Comparison of ENCODE assay signal across 21 cellular contexts in genomic region chr5:139597134-139597533, GRCh38. TPM values are rescaled to one million over a fixed set of nuclear protein-coding genes. Genes with fewer than 3 reads are reported as not detected.
DNase-seq lines count a peak whose midpoint lies in the region; ATAC-seq and TF ChIP-seq lines count a peak whose summit lies in the region.
"Had no signal": no experiment of that assay in that cellular context is flagged by ENCODE, and none has a peak within 500 bp of the region (broad histone marks: within the 10 kb centered on the region; RNA-seq: fewer than 3 reads in every experiment).

No MANE protein-coding gene starts in this region.

- DNase-seq in heart left ventricle (no peak), Right ventricle myocardium superior (no peak), activated B cell treated with CpG ODN at 0.5 μM for 24 hours (no peak), naive B cell (no peak), KG1 (lab: John Stamatoyannopoulos, UW) (no peak), DMS 273 (lab: John Stamatoyannopoulos, UW; ENCODE audit: unreplicated experiment) (no peak)
- no peak for DNase-seq in effector CD4-positive, alpha-beta T cell
- DNase-seq: activated CD4-positive, CD25-positive, alpha-beta regulatory T cell; MG63; NCI-H1436; NCI-H524; psoas muscle; small intestine; stimulated activated CD4-positive, alpha-beta T cell treated with anti-CD3 and anti-CD28 coated beads, Interleukin-4, amount 100 ng/mL, for 1 hour; upper lobe of left lung had no signal

- H3K36me3 Mint-ChIP-seq in activated B cell treated with CpG ODN at 0.5 μM for 24 hours (ENCODE audit: low read depth) (peaks cover 26% of the 10 kb centered on the region), naive B cell (peaks cover 0 to 3% of the 10 kb centered on the region in 2 donors)

- CTCF ChIA-PET in HEK293 (lab: Yijun Ruan, JAX) = interaction anchor here (0.6 kb wide), 2 partner anchors 113 to 383 kb away, joined by 5 to 6 read pairs; no protein-coding TSS in a partner anchor
- CTCF ChIA-PET in activated B cell treated with CpG ODN at 0.5 μM for 24 hours (lab: Charles Lee) = interaction anchor here (0.7 kb wide), 1 partner anchor 95 kb away, joined by 3 read pairs; no protein-coding TSS in a partner anchor

- intact Hi-C loops in heart left ventricle (cut with DNase I) (no loop called here), Right ventricle myocardium superior (cut with DNase I) (no loop called here), activated B cell treated with CpG ODN at 0.5 μM for 24 hours (cut with micrococcal nuclease) (no loop called here)

- ATAC-seq in heart left ventricle = peak in 3 of 4 donors; percentile 22 to 69 (median 32)
- ATAC-seq in Right ventricle myocardium superior (ENCODE audit: poor library complexity) = no peak
- ATAC-seq in activated B cell treated with CpG ODN at 0.5 μM for 24 hours (ENCODE audit: low read depth) = no peak
- ATAC-seq in naive B cell (ENCODE audit: low read depth in 2 of 2) = no peak
- ATAC-seq: psoas muscle, Right ventricle myocardium inferior had no signal

- no peak for TF ChIP-seq POLR2A in heart left ventricle (IDR thresholded peaks at IDR 0.05)

- no peaks in the 10 kb centered on the region for H3K27me3 ChIP-seq in heart left ventricle
- H3K27me3 ChIP-seq: breast epithelium, MG63, neural progenitor cell, upper lobe of left lung had no signal

- no peak overlapping the region for H3K4me3 ChIP-seq in heart left ventricle
- no peak overlapping the region for H3K4me3 ChIP-seq in HEK293 (ENCODE audit: low read depth, low read length)
- H3K4me3 ChIP-seq: breast epithelium, HAP-1, MG63, neural progenitor cell, psoas muscle, upper lobe of left lung had no signal

- H3K4me1 Mint-ChIP-seq in activated B cell treated with CpG ODN at 0.5 μM for 24 hours (peaks cover 50% of the 10 kb centered on the region), naive B cell (peaks cover 13 to 54% (median 38%) of the 10 kb centered on the region in 3 donors)

- H3K27ac Mint-ChIP-seq in activated B cell treated with CpG ODN at 0.5 μM for 24 hours (peak overlapping the region; percentile 46), naive B cell (peak overlapping the region in 5 of 6 donors; percentile 1 to 75 (median 8))
- H3K27ac Mint-ChIP-seq: dendritic cell treated with granulocyte-macrophage colony-stimulating factor and Interleukin-4, amounts not matched to agents 40 ng/mL and 50 ng/mL, for 4 days; neural progenitor cell had no signal

- H3K4me3 Mint-ChIP-seq in activated B cell treated with CpG ODN at 0.5 μM for 24 hours = no peak overlapping the region
- peak overlapping the region in 2 of 8 donors; percentile 1 to 7 for H3K4me3 Mint-ChIP-seq in naive B cell
- H3K4me3 Mint-ChIP-seq: dendritic cell treated with granulocyte-macrophage colony-stimulating factor and Interleukin-4, amounts not matched to agents 40 ng/mL and 50 ng/mL, for 4 days; neural progenitor cell had no signal

- H3K4me1 ChIP-seq in heart left ventricle (peaks cover 0 to 33% (median 15%) of the 10 kb centered on the region in 12 donors), HEK293 (ENCODE audit: control insufficient read depth, insufficient read depth, low read length) (no peaks in the 10 kb centered on the region)
- H3K4me1 ChIP-seq: breast epithelium, neural progenitor cell had no signal

- H3K9me3 Mint-ChIP-seq in activated B cell treated with CpG ODN at 0.5 μM for 24 hours (no peaks in the 10 kb centered on the region), naive B cell (no peaks in the 10 kb centered on the region)
- H3K9me3 Mint-ChIP-seq: dendritic cell treated with granulocyte-macrophage colony-stimulating factor and Interleukin-4, amounts not matched to agents 40 ng/mL and 50 ng/mL, for 4 days had no signal

- H3K27ac ChIP-seq in heart left ventricle = peak overlapping the region in 3 of 12 donors; percentile 20 to 44 (median 35)
- H3K27ac ChIP-seq in HEK293 (ENCODE audit: extremely low read depth, low read depth, low read length) = no peak overlapping the region
- H3K27ac ChIP-seq: breast epithelium, neural progenitor cell, psoas muscle, upper lobe of left lung had no signal

- POLR2A ChIA-PET in HEK293 (lab: Yijun Ruan, JAX) (no interaction called here), activated B cell treated with CpG ODN at 0.5 μM for 24 hours (lab: Charles Lee) (no interaction called here)

- H3K36me3 ChIP-seq in heart left ventricle (peaks cover 0 to 21% (median 20%) of the 10 kb centered on the region in 9 donors), HEK293 (ENCODE audit: control insufficient read depth in 2 of 2, insufficient read depth in 1 of 2, low read length in 2 of 2) (peaks cover 23 to 29% of the 10 kb centered on the region in 2 experiments; a peak in 2 of 3 replicates)
- H3K36me3 ChIP-seq: breast epithelium, neural progenitor cell had no signal

- H3K27me3 Mint-ChIP-seq in activated B cell treated with CpG ODN at 0.5 μM for 24 hours (no peaks in the 10 kb centered on the region), naive B cell (no peaks in the 10 kb centered on the region)
- H3K27me3 Mint-ChIP-seq: dendritic cell treated with granulocyte-macrophage colony-stimulating factor and Interleukin-4, amounts not matched to agents 40 ng/mL and 50 ng/mL, for 4 days had no signal

- H3K9me3 ChIP-seq in heart left ventricle (peaks cover 0 to 9% (median 0%) of the 10 kb centered on the region in 12 donors), HEK293 (ENCODE audit: control insufficient read depth, insufficient read depth, low read depth, low read length) (no peaks in the 10 kb centered on the region)
- H3K9me3 ChIP-seq: breast epithelium, HAP-1, psoas muscle, upper lobe of left lung had no signal

- no peak for TF ChIP-seq CTCF in heart left ventricle (IDR thresholded peaks at IDR 0.05)
- no peak for TF ChIP-seq CTCF in HEK293 (tag by site-specific recombination; IDR thresholded peaks at IDR 0.05)
- TF ChIP-seq CTCF in activated B cell treated with CpG ODN at 0.5 μM for 24 hours (IDR thresholded peaks at IDR 0.05) = no peak

TF ChIP-seq in HEK293, 187 proteins besides CTCF, POLR2A, EP300 and RAD21:
- no peak for TF ChIP-seq ZNF610 (tag by site-specific recombination; IDR thresholded peaks at IDR 0.05; ENCODE audit: borderline replicate concordance)
- peak; percentile 21 for TF ChIP-seq SETDB1 (IDR thresholded peaks at IDR 0.05; ENCODE audit: insufficient read length, low read length)

RNA-seq across cellular contexts. Expression of gene UBE2D2, which starts 36.0 kb away (rescaled TPM):
- total RNA-seq in heart left ventricle = 100 to 1,000 TPM in 8 of 9 donors, 10 to 100 TPM in 1; 96.2 to 148 (median 134) TPM
- polyA plus RNA-seq in heart left ventricle = 100 to 1,000 TPM in 1 of 2 donors, 10 to 100 TPM in 1; 84.6 to 122 TPM
- total RNA-seq in Right ventricle myocardium superior = 114 TPM
- 152 and 172 TPM in 2 replicates for total RNA-seq in activated B cell treated with CpG ODN at 0.5 μM for 24 hours
- polyA plus RNA-seq in naive B cell (ENCODE audit: low read depth in 6 of 6) = 100 to 1,000 TPM; 374 to 562 (median 427) TPM

RNA-seq across cellular contexts. Expression of gene CXXC5, which starts 51.0 kb away (rescaled TPM):
- total RNA-seq in heart left ventricle (10 to 100 TPM; 29.8 to 74.6 (median 36.3) TPM), Right ventricle myocardium superior (67.3 TPM), activated B cell treated with CpG ODN at 0.5 μM for 24 hours (94.9 and 115 TPM in 2 replicates)
- polyA plus RNA-seq in heart left ventricle (10 to 100 TPM; 32.8 to 44.5 TPM), naive B cell (ENCODE audit: low read depth in 6 of 6) (100 to 1,000 TPM; 351 to 547 (median 399) TPM)

Comparison
In these comparisons a context has a peak if more than half of its experiments do, and no peak if none do; other contexts are left out.
1. ATAC-seq: peak in heart left ventricle (3 of 4); none in Right ventricle myocardium superior (single experiment), activated B cell treated with CpG ODN at 0.5 μM for 24 hours (single experiment) and naive B cell (0 of 2).